Comparison of ENCODE assay signal across 1 cellular context in the genomic region with DNA sequence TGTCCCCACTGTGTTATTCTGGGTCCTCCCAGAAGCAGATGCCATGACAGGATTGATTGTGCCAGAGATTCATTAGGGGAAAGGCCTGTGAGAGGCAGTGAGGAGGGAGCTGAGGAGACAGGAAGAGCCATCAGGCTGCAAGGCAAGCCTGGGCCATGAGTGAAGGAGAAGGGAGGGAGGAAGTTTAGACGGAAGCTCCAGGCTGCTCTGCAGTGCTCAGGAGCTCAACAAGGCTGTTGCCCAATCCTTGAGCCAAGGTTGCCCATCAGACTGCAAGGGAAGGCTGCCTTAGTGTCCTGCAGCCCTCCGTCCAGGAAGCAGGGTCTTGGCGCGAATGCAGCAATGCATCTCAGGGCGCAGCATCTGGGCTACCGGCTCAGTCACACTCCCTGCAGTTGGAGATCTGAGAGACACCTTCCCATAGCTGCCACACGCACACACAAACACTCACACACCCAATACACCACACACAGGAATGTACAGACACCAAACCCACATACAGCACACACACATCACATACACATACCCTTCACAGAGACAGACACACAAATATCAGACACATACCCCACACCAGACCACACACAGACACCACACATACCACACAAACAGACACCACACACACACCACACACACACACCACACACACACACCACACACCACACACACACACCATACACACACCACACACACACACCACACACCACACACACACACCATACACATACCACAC.
TF ChIP-seq lines count a peak whose summit lies in the region.

No MANE protein-coding gene starts in this region.

TF ChIP-seq in GM23338, 12 proteins besides CTCF, POLR2A, EP300 and RAD21 (continued from another document):
- TF ChIP-seq, protein P1, sequence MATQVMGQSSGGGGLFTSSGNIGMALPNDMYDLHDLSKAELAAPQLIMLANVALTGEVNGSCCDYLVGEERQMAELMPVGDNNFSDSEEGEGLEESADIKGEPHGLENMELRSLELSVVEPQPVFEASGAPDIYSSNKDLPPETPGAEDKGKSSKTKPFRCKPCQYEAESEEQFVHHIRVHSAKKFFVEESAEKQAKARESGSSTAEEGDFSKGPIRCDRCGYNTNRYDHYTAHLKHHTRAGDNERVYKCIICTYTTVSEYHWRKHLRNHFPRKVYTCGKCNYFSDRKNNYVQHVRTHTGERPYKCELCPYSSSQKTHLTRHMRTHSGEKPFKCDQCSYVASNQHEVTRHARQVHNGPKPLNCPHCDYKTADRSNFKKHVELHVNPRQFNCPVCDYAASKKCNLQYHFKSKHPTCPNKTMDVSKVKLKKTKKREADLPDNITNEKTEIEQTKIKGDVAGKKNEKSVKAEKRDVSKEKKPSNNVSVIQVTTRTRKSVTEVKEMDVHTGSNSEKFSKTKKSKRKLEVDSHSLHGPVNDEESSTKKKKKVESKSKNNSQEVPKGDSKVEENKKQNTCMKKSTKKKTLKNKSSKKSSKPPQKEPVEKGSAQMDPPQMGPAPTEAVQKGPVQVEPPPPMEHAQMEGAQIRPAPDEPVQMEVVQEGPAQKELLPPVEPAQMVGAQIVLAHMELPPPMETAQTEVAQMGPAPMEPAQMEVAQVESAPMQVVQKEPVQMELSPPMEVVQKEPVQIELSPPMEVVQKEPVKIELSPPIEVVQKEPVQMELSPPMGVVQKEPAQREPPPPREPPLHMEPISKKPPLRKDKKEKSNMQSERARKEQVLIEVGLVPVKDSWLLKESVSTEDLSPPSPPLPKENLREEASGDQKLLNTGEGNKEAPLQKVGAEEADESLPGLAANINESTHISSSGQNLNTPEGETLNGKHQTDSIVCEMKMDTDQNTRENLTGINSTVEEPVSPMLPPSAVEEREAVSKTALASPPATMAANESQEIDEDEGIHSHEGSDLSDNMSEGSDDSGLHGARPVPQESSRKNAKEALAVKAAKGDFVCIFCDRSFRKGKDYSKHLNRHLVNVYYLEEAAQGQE (IDR thresholded peaks at IDR 0.05; ENCODE audit: unreplicated experiment), result no peak
- no peak for TF ChIP-seq ZNF331 (CRISPR knock-in tag; IDR thresholded peaks at IDR 0.05; ENCODE audit: low read depth)
- TF ChIP-seq, protein P2, sequence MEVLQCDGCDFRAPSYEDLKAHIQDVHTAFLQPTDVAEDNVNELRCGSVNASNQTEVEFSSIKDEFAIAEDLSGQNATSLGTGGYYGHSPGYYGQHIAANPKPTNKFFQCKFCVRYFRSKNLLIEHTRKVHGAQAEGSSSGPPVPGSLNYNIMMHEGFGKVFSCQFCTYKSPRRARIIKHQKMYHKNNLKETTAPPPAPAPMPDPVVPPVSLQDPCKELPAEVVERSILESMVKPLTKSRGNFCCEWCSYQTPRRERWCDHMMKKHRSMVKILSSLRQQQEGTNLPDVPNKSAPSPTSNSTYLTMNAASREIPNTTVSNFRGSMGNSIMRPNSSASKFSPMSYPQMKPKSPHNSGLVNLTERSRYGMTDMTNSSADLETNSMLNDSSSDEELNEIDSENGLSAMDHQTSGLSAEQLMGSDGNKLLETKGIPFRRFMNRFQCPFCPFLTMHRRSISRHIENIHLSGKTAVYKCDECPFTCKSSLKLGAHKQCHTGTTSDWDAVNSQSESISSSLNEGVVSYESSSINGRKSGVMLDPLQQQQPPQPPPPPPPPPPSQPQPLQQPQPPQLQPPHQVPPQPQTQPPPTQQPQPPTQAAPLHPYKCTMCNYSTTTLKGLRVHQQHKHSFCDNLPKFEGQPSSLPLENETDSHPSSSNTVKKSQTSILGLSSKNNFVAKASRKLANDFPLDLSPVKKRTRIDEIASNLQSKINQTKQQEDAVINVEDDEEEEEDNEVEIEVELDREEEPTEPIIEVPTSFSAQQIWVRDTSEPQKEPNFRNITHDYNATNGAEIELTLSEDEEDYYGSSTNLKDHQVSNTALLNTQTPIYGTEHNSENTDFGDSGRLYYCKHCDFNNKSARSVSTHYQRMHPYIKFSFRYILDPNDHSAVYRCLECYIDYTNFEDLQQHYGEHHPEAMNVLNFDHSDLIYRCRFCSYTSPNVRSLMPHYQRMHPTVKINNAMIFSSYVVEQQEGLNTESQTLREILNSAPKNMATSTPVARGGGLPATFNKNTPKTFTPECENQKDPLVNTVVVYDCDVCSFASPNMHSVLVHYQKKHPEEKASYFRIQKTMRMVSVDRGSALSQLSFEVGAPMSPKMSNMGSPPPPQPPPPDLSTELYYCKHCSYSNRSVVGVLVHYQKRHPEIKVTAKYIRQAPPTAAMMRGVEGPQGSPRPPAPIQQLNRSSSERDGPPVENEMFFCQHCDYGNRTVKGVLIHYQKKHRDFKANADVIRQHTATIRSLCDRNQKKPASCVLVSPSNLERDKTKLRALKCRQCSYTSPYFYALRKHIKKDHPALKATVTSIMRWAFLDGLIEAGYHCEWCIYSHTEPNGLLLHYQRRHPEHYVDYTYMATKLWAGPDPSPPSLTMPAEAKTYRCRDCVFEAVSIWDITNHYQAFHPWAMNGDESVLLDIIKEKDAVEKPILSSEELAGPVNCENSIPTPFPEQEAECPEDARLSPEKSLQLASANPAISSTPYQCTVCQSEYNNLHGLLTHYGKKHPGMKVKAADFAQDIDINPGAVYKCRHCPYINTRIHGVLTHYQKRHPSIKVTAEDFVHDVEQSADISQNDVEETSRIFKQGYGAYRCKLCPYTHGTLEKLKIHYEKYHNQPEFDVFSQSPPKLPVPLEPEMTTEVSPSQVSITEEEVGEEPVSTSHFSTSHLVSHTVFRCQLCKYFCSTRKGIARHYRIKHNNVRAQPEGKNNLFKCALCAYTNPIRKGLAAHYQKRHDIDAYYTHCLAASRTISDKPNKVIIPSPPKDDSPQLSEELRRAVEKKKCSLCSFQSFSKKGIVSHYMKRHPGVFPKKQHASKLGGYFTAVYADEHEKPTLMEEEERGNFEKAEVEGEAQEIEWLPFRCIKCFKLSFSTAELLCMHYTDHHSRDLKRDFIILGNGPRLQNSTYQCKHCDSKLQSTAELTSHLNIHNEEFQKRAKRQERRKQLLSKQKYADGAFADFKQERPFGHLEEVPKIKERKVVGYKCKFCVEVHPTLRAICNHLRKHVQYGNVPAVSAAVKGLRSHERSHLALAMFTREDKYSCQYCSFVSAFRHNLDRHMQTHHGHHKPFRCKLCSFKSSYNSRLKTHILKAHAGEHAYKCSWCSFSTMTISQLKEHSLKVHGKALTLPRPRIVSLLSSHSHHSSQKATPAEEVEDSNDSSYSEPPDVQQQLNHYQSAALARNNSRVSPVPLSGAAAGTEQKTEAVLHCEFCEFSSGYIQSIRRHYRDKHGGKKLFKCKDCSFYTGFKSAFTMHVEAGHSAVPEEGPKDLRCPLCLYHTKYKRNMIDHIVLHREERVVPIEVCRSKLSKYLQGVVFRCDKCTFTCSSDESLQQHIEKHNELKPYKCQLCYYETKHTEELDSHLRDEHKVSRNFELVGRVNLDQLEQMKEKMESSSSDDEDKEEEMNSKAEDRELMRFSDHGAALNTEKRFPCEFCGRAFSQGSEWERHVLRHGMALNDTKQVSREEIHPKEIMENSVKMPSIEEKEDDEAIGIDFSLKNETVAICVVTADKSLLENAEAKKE (CRISPR knock-in tag; IDR thresholded peaks at IDR 0.05), result no peak
- no peak for TF ChIP-seq ZNF114 (CRISPR knock-in tag; IDR thresholded peaks at IDR 0.05)
- TF ChIP-seq, protein P3, sequence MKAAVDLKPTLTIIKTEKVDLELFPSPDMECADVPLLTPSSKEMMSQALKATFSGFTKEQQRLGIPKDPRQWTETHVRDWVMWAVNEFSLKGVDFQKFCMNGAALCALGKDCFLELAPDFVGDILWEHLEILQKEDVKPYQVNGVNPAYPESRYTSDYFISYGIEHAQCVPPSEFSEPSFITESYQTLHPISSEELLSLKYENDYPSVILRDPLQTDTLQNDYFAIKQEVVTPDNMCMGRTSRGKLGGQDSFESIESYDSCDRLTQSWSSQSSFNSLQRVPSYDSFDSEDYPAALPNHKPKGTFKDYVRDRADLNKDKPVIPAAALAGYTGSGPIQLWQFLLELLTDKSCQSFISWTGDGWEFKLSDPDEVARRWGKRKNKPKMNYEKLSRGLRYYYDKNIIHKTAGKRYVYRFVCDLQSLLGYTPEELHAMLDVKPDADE (IDR thresholded peaks at IDR 0.05), result no peak
- no peak for TF ChIP-seq STAT1 (IDR thresholded peaks at IDR 0.05; ENCODE audit: unreplicated experiment)
- TF ChIP-seq EZH2 (IDR thresholded peaks at IDR 0.05; ENCODE audit: low read depth, unreplicated experiment), result no peak
